In the genomic region with DNA sequence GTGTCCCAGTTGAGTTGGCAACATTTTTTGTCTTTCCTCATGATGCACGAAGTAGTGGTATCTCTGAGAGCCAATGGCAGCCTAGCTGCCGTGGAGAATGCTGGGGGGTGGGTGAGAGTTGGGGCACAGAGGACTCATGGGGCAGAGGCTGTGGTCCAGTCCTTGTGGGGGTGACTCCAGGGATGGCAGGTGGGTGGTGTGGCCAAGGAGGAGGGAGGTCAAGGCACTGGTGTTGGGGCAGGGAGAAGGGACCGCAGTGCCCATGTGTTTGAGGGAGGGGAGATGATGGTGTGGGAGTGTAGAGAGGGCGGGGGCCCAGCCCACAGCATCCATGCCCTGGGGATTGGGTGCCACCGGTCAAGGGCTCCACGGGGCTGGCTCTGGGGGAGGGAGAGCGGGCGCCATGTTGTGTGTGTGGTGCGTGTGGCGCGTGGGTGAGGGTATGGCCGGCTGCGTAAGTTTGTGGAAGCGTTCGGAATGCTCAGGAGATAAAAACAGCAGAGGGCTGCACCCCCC, we compare ENCODE assay signal across 19 cellular contexts.
"Had no signal": no experiment of that assay in that cellular context is flagged by ENCODE, and none has a peak within 500 bp of the region (broad histone marks: within the 10 kb centered on the region; RNA-seq: fewer than 3 reads in every experiment).

No MANE protein-coding gene starts in this region.

- H3K4me3 ChIP-seq: cardiac muscle cell, left lung, mucosa of descending colon, pancreas, sigmoid colon, tibial artery had no signal

- ATAC-seq: activated CD8-positive, alpha-beta memory T cell treated with anti-CD3 and anti-CD28 coated beads, Interleukin-2, amount 10 ng/mL, durations not matched to agents 7 days and 5 days; left lung; mucosa of descending colon; pancreas; stimulated activated effector memory CD8-positive, alpha-beta T cell treated with anti-CD3 and anti-CD28 coated beads, Interleukin-12 subunit alpha, Interleukin-12 subunit beta, amount 100 ng/mL, for 72 hours; T-helper 17 cell had no signal

- H3K27ac ChIP-seq: cardiac muscle cell, pancreas, sigmoid colon, tibial artery had no signal

- H3K27ac Mint-ChIP-seq: activated CD4-positive, alpha-beta memory T cell treated with anti-CD3 and anti-CD28 coated beads, Interleukin-2, amount 10 ng/mL, durations not matched to agents 7 days and 5 days; activated CD8-positive, alpha-beta memory T cell treated with anti-CD3 and anti-CD28 coated beads, Interleukin-2, amount 10 ng/mL, durations not matched to agents 7 days and 5 days; activated naive CD8-positive, alpha-beta T cell treated with anti-CD3 and anti-CD28 coated beads for 36 hours; stimulated activated effector memory CD8-positive, alpha-beta T cell treated with anti-CD3 and anti-CD28 coated beads, Interleukin-12 subunit alpha, Interleukin-12 subunit beta, amount 100 ng/mL, for 72 hours; T-helper 17 cell had no signal

- H3K4me1 ChIP-seq: pancreas, sigmoid colon, tibial artery had no signal

- H3K27me3 Mint-ChIP-seq: activated CD4-positive, alpha-beta memory T cell treated with anti-CD3 and anti-CD28 coated beads, Interleukin-2, amount 10 ng/mL, durations not matched to agents 7 days and 5 days; activated CD8-positive, alpha-beta memory T cell treated with anti-CD3 and anti-CD28 coated beads, Interleukin-2, amount 10 ng/mL, durations not matched to agents 7 days and 5 days; activated naive CD8-positive, alpha-beta T cell treated with anti-CD3 and anti-CD28 coated beads for 36 hours; naive B cell; T-helper 17 cell had no signal

- H3K9me3 ChIP-seq: left lung, mucosa of descending colon, pancreas had no signal

- H3K36me3 ChIP-seq: cardiac muscle cell, left lung, pancreas, sigmoid colon, tibial artery had no signal

- H3K9me3 Mint-ChIP-seq: stimulated activated effector memory CD8-positive, alpha-beta T cell treated with anti-CD3 and anti-CD28 coated beads, Interleukin-12 subunit alpha, Interleukin-12 subunit beta, amount 100 ng/mL, for 72 hours had no signal

- H3K36me3 Mint-ChIP-seq: activated CD8-positive, alpha-beta memory T cell treated with anti-CD3 and anti-CD28 coated beads, Interleukin-2, amount 10 ng/mL, durations not matched to agents 7 days and 5 days; stimulated activated effector memory CD8-positive, alpha-beta T cell treated with anti-CD3 and anti-CD28 coated beads, Interleukin-12 subunit alpha, Interleukin-12 subunit beta, amount 100 ng/mL, for 72 hours had no signal

- H3K27me3 ChIP-seq: cardiac muscle cell, left lung, pancreas had no signal

- DNase-seq: activated CD4-positive, alpha-beta memory T cell treated with anti-CD3 and anti-CD28 coated beads, Interleukin-2, amount 10 ng/mL, durations not matched to agents 7 days and 5 days; activated CD4-positive, alpha-beta T cell treated with anti-CD3 and anti-CD28 coated beads for 4 hours; activated CD8-positive, alpha-beta memory T cell treated with anti-CD3 and anti-CD28 coated beads, Interleukin-2, amount 10 ng/mL, durations not matched to agents 7 days and 5 days; activated naive CD4-positive, alpha-beta T cell; activated naive CD8-positive, alpha-beta T cell treated with anti-CD3 and anti-CD28 coated beads for 36 hours; amniotic stem cell; hypothalamus; mesenchymal stem cell; naive B cell; sigmoid colon; stimulated activated CD4-positive, alpha-beta T cell treated with anti-CD3 and anti-CD28 coated beads, Interleukin-4, amount 100 ng/mL, for 24 hours; substantia nigra; tibial artery had no signal

- H3K4me3 Mint-ChIP-seq: activated CD4-positive, alpha-beta memory T cell treated with anti-CD3 and anti-CD28 coated beads, Interleukin-2, amount 10 ng/mL, durations not matched to agents 7 days and 5 days; activated CD8-positive, alpha-beta memory T cell treated with anti-CD3 and anti-CD28 coated beads, Interleukin-2, amount 10 ng/mL, durations not matched to agents 7 days and 5 days; activated naive CD8-positive, alpha-beta T cell treated with anti-CD3 and anti-CD28 coated beads for 36 hours; stimulated activated effector memory CD8-positive, alpha-beta T cell treated with anti-CD3 and anti-CD28 coated beads, Interleukin-12 subunit alpha, Interleukin-12 subunit beta, amount 100 ng/mL, for 72 hours; T-helper 17 cell had no signal

- H3K4me1 Mint-ChIP-seq: activated naive CD8-positive, alpha-beta T cell treated with anti-CD3 and anti-CD28 coated beads for 36 hours had no signal
